ENCODE assay signal across 1 cellular context in the genomic region with DNA sequence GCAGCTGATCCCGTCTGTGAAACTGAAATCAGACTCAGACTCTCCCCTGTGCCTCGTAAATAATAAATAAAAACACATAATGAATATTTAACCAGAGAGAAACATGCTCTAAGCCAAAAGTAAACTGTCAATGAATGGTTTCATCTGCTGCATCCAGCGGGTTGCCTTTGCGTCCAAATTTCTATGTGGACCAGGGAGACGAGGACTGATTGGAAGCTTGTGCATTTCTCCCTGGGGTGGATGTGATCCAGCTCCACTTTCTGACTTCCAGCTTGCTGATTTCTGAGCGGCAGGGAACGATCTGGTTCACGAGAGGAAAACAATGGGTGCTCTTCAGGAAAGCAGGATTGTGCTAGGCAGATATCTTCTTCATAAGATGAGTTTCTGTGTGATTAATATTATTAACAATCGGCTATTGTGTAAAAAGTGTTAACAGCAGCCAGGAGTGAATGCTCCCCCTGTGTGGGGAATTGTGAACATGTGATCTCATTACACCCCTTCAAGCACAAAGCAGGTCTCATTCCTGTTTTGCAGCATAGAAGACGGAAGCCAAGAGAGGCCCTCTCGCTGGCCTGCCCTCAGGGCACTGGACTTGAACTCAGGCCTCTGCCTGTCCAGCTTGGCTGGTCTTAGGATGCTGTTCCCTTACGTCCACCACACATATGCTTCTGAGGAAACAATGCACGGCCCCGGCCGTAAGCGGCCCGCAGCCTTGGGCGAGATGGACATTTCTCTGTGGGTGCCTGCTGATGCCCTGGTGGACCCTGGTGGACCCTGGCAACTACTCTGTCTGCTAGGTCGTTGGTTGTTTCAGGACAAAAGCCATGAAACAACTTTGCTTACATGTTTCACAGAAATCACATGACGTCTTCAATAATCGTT.
TF ChIP-seq lines count a peak whose summit lies in the region.

No MANE protein-coding gene starts in this region.

TF ChIP-seq in GM23338, 12 proteins besides CTCF, POLR2A, EP300 and RAD21:
- no peak for TF ChIP-seq ZNF114 (CRISPR knock-in tag; IDR thresholded peaks at IDR 0.05)
- TF ChIP-seq STAT1 (IDR thresholded peaks at IDR 0.05; ENCODE audit: unreplicated experiment) = no peak
- no peak for TF ChIP-seq POLR2AphosphoS5 (IDR thresholded peaks at IDR 0.05; ENCODE audit: low read depth)
- TF ChIP-seq, protein P1, sequence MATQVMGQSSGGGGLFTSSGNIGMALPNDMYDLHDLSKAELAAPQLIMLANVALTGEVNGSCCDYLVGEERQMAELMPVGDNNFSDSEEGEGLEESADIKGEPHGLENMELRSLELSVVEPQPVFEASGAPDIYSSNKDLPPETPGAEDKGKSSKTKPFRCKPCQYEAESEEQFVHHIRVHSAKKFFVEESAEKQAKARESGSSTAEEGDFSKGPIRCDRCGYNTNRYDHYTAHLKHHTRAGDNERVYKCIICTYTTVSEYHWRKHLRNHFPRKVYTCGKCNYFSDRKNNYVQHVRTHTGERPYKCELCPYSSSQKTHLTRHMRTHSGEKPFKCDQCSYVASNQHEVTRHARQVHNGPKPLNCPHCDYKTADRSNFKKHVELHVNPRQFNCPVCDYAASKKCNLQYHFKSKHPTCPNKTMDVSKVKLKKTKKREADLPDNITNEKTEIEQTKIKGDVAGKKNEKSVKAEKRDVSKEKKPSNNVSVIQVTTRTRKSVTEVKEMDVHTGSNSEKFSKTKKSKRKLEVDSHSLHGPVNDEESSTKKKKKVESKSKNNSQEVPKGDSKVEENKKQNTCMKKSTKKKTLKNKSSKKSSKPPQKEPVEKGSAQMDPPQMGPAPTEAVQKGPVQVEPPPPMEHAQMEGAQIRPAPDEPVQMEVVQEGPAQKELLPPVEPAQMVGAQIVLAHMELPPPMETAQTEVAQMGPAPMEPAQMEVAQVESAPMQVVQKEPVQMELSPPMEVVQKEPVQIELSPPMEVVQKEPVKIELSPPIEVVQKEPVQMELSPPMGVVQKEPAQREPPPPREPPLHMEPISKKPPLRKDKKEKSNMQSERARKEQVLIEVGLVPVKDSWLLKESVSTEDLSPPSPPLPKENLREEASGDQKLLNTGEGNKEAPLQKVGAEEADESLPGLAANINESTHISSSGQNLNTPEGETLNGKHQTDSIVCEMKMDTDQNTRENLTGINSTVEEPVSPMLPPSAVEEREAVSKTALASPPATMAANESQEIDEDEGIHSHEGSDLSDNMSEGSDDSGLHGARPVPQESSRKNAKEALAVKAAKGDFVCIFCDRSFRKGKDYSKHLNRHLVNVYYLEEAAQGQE (IDR thresholded peaks at IDR 0.05; ENCODE audit: unreplicated experiment) = no peak
- TF ChIP-seq ZNF331 (CRISPR knock-in tag; IDR thresholded peaks at IDR 0.05; ENCODE audit: low read depth) = no peak
- TF ChIP-seq, protein P2, sequence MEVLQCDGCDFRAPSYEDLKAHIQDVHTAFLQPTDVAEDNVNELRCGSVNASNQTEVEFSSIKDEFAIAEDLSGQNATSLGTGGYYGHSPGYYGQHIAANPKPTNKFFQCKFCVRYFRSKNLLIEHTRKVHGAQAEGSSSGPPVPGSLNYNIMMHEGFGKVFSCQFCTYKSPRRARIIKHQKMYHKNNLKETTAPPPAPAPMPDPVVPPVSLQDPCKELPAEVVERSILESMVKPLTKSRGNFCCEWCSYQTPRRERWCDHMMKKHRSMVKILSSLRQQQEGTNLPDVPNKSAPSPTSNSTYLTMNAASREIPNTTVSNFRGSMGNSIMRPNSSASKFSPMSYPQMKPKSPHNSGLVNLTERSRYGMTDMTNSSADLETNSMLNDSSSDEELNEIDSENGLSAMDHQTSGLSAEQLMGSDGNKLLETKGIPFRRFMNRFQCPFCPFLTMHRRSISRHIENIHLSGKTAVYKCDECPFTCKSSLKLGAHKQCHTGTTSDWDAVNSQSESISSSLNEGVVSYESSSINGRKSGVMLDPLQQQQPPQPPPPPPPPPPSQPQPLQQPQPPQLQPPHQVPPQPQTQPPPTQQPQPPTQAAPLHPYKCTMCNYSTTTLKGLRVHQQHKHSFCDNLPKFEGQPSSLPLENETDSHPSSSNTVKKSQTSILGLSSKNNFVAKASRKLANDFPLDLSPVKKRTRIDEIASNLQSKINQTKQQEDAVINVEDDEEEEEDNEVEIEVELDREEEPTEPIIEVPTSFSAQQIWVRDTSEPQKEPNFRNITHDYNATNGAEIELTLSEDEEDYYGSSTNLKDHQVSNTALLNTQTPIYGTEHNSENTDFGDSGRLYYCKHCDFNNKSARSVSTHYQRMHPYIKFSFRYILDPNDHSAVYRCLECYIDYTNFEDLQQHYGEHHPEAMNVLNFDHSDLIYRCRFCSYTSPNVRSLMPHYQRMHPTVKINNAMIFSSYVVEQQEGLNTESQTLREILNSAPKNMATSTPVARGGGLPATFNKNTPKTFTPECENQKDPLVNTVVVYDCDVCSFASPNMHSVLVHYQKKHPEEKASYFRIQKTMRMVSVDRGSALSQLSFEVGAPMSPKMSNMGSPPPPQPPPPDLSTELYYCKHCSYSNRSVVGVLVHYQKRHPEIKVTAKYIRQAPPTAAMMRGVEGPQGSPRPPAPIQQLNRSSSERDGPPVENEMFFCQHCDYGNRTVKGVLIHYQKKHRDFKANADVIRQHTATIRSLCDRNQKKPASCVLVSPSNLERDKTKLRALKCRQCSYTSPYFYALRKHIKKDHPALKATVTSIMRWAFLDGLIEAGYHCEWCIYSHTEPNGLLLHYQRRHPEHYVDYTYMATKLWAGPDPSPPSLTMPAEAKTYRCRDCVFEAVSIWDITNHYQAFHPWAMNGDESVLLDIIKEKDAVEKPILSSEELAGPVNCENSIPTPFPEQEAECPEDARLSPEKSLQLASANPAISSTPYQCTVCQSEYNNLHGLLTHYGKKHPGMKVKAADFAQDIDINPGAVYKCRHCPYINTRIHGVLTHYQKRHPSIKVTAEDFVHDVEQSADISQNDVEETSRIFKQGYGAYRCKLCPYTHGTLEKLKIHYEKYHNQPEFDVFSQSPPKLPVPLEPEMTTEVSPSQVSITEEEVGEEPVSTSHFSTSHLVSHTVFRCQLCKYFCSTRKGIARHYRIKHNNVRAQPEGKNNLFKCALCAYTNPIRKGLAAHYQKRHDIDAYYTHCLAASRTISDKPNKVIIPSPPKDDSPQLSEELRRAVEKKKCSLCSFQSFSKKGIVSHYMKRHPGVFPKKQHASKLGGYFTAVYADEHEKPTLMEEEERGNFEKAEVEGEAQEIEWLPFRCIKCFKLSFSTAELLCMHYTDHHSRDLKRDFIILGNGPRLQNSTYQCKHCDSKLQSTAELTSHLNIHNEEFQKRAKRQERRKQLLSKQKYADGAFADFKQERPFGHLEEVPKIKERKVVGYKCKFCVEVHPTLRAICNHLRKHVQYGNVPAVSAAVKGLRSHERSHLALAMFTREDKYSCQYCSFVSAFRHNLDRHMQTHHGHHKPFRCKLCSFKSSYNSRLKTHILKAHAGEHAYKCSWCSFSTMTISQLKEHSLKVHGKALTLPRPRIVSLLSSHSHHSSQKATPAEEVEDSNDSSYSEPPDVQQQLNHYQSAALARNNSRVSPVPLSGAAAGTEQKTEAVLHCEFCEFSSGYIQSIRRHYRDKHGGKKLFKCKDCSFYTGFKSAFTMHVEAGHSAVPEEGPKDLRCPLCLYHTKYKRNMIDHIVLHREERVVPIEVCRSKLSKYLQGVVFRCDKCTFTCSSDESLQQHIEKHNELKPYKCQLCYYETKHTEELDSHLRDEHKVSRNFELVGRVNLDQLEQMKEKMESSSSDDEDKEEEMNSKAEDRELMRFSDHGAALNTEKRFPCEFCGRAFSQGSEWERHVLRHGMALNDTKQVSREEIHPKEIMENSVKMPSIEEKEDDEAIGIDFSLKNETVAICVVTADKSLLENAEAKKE (CRISPR knock-in tag; IDR thresholded peaks at IDR 0.05) = no peak
- no peak for TF ChIP-seq NANOG (IDR thresholded peaks at IDR 0.05; ENCODE audit: borderline replicate concordance)
- TF ChIP-seq CREB1 (CRISPR knock-in tag; IDR thresholded peaks at IDR 0.05; ENCODE audit: low read depth) = no peak
- no peak for TF ChIP-seq EZH2phosphoT487 (IDR thresholded peaks at IDR 0.05; ENCODE audit: unreplicated experiment)
